ENCODE assay signal across 32 cellular contexts in the genomic region with DNA sequence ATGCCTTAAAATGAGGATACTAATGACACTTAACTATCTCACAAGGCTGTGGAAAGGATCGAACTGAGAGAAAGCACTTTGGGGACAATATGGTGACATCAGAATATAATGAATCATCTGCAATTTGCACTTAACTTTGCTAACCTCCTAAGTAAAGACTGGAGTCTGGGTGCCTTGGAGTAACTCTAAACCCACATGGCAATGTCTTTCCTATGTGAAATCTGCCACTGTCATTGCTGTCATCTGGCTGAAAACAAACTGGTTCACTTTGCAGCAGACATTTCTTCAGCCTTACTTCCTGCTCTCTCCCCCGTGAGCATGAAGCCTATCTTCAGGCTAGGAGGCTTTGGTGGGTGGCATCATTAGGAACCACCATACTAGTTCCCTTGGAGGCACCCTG.
"Had no signal": no experiment of that assay in that cellular context is flagged by ENCODE, and none has a peak within 500 bp of the region (broad histone marks: within the 10 kb centered on the region; RNA-seq: fewer than 3 reads in every experiment).

No MANE protein-coding gene starts in this region.

- H3K4me3 ChIP-seq: ascending aorta had no signal

- H3K4me1 ChIP-seq: ascending aorta had no signal

- H3K36me3 ChIP-seq: ascending aorta had no signal

- H3K9me3 ChIP-seq: ascending aorta had no signal

- DNase-seq: activated B cell treated with CpG ODN at 0.5 μM for 24 hours; activated CD4-positive, alpha-beta memory T cell treated with anti-CD3 and anti-CD28 coated beads for 36 hours; activated CD4-positive, alpha-beta T cell treated with anti-CD3 and anti-CD28 coated beads for 4 hours; activated CD4-positive, alpha-beta T cell treated with anti-CD3 and anti-CD28 coated beads, Interleukin-2, amount 10 ng/mL, durations not matched to agents 24 days and 14 days; activated CD4-positive, alpha-beta T cell treated with anti-CD3 and anti-CD28 coated beads, Interleukin-2, amount 50 U/mL, for 1 hour; activated CD4-positive, alpha-beta T cell treated with anti-CD3 and anti-CD28 coated beads, Interleukin-2, amount 50 U/mL, for 4 hours; activated CD4-positive, CD25-positive, alpha-beta regulatory T cell treated with anti-CD3 and anti-CD28 coated beads, Interleukin-2, amount 50 U/mL, for 72 hours; activated CD8-positive, alpha-beta memory T cell treated with anti-CD3 and anti-CD28 coated beads, Interleukin-2, amount 50 U/mL, for 4 hours; activated CD8-positive, alpha-beta T cell treated with anti-CD3 and anti-CD28 coated beads for 36 hours; activated effector memory CD4-positive, alpha-beta T cell treated with anti-CD3 and anti-CD28 coated beads, Interleukin-2, amount 50 U/mL, for 16 hours; activated gamma-delta T cell treated with Interleukin-2 at 50 U/mL for 16 hours; activated naive CD4-positive, alpha-beta T cell; activated naive CD4-positive, alpha-beta T cell treated with anti-CD3 and anti-CD28 coated beads for 36 hours; activated naive CD4-positive, alpha-beta T cell treated with anti-CD3 and anti-CD28 coated beads, Interleukin-2, amount 50 U/mL, for 16 hours; activated naive CD8-positive, alpha-beta T cell treated with anti-CD3 and anti-CD28 coated beads, Interleukin-2, amount 10 ng/mL, durations not matched to agents 7 days and 5 days; activated naive CD8-positive, alpha-beta T cell treated with anti-CD3 and anti-CD28 coated beads, Interleukin-2, amount 50 U/mL, for 24 hours; activated T-cell treated with anti-CD3 and anti-CD28 coated beads for 4 hours; activated T-cell treated with anti-CD3 and anti-CD28 coated beads, Interleukin-2, amount 50 U/mL, for 1 hour; activated T-cell treated with anti-CD3 and anti-CD28 coated beads, Interleukin-2, amount 50 U/mL, for 4 hours; activated T-cell treated with anti-CD3 and anti-CD28 coated beads, Interleukin-2, amount 50 U/mL, for 72 hours; amygdala; anterior cingulate cortex; central memory CD4-positive, alpha-beta T cell; T-helper 1 cell; T-helper 2 cell; T-helper 9 cell had no signal

- H3K27ac ChIP-seq: ascending aorta, VCaP had no signal

- ATAC-seq: activated CD8-positive, alpha-beta T cell treated with anti-CD3 and anti-CD28 coated beads for 36 hours; activated naive CD4-positive, alpha-beta T cell treated with anti-CD3 and anti-CD28 coated beads, Interleukin-2, amount 50 U/mL, for 72 hours; activated naive CD8-positive, alpha-beta T cell treated with anti-CD3 and anti-CD28 coated beads, Interleukin-2, amount 50 U/mL, for 24 hours; activated T-cell treated with anti-CD3 and anti-CD28 coated beads, Interleukin-2, amount 50 U/mL, for 4 hours; activated T-cell treated with anti-CD3 and anti-CD28 coated beads, Interleukin-2, amount 50 U/mL, for 72 hours; activated T-helper 17 cell treated with anti-CD3 and anti-CD28 coated beads, Interleukin-2, amount 50 U/mL, for 72 hours had no signal

- H3K27me3 ChIP-seq: ascending aorta had no signal

- FAIRE-seq: bronchial epithelial cell, TTC549 had no signal
